Comparison of ENCODE assay signal across 1 cellular context in genomic region chr3:156688849-156689452, GRCh38.
TF ChIP-seq lines count a peak whose summit lies in the region.

No MANE protein-coding gene starts in this region.

TF ChIP-seq in IMR-90, 13 proteins besides CTCF, POLR2A, EP300 and RAD21:
- TF ChIP-seq MAFK (IDR thresholded peaks at IDR 0.05; ENCODE audit: low read depth, low read length) (no peak), FOS (IDR thresholded peaks at IDR 0.05; ENCODE audit: low read depth, low read length) (no peak), RFX5 (IDR thresholded peaks at IDR 0.05; ENCODE audit: low read depth, low read length) (no peak), SMC3 (IDR thresholded peaks at IDR 0.05; ENCODE audit: low read depth, low read length) (no peak), NFE2L2 (IDR thresholded peaks at IDR 0.05; ENCODE audit: low read depth, low read length) (no peak), MXI1 (IDR thresholded peaks at IDR 0.05; ENCODE audit: borderline replicate concordance, low read depth, low read length) (no peak), CEBPB (IDR thresholded peaks at IDR 0.05; ENCODE audit: low read depth, low read length) (no peak), BHLHE40 (IDR thresholded peaks at IDR 0.05; ENCODE audit: low read depth, low read length) (no peak), RCOR1 (IDR thresholded peaks at IDR 0.05; ENCODE audit: insufficient replicate concordance, low read length) (no peak), CHD1 (IDR thresholded peaks at IDR 0.05; ENCODE audit: low read depth, low read length) (no peak), MAZ (IDR thresholded peaks at IDR 0.05; ENCODE audit: borderline replicate concordance, low read depth, low read length) (no peak)
- TF ChIP-seq, protein P1, sequence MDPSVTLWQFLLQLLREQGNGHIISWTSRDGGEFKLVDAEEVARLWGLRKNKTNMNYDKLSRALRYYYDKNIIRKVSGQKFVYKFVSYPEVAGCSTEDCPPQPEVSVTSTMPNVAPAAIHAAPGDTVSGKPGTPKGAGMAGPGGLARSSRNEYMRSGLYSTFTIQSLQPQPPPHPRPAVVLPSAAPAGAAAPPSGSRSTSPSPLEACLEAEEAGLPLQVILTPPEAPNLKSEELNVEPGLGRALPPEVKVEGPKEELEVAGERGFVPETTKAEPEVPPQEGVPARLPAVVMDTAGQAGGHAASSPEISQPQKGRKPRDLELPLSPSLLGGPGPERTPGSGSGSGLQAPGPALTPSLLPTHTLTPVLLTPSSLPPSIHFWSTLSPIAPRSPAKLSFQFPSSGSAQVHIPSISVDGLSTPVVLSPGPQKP (IDR thresholded peaks at IDR 0.05; ENCODE audit: borderline replicate concordance, low read depth, low read length), result no peak
- TF ChIP-seq, protein P2, sequence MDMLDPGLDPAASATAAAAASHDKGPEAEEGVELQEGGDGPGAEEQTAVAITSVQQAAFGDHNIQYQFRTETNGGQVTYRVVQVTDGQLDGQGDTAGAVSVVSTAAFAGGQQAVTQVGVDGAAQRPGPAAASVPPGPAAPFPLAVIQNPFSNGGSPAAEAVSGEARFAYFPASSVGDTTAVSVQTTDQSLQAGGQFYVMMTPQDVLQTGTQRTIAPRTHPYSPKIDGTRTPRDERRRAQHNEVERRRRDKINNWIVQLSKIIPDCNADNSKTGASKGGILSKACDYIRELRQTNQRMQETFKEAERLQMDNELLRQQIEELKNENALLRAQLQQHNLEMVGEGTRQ (IDR thresholded peaks at IDR 0.05; ENCODE audit: low read depth, low read length), result no peak
